Comparison of ENCODE assay signal across 1 cellular context in genomic region chr17:45277216-45277849, GRCh38.
TF ChIP-seq lines count a peak whose summit lies in the region.

No MANE protein-coding gene starts in this region.

TF ChIP-seq in HepG2, 621 proteins besides CTCF, POLR2A, EP300 and RAD21 (continued from another document and continues in another):
- TF ChIP-seq, protein P1, sequence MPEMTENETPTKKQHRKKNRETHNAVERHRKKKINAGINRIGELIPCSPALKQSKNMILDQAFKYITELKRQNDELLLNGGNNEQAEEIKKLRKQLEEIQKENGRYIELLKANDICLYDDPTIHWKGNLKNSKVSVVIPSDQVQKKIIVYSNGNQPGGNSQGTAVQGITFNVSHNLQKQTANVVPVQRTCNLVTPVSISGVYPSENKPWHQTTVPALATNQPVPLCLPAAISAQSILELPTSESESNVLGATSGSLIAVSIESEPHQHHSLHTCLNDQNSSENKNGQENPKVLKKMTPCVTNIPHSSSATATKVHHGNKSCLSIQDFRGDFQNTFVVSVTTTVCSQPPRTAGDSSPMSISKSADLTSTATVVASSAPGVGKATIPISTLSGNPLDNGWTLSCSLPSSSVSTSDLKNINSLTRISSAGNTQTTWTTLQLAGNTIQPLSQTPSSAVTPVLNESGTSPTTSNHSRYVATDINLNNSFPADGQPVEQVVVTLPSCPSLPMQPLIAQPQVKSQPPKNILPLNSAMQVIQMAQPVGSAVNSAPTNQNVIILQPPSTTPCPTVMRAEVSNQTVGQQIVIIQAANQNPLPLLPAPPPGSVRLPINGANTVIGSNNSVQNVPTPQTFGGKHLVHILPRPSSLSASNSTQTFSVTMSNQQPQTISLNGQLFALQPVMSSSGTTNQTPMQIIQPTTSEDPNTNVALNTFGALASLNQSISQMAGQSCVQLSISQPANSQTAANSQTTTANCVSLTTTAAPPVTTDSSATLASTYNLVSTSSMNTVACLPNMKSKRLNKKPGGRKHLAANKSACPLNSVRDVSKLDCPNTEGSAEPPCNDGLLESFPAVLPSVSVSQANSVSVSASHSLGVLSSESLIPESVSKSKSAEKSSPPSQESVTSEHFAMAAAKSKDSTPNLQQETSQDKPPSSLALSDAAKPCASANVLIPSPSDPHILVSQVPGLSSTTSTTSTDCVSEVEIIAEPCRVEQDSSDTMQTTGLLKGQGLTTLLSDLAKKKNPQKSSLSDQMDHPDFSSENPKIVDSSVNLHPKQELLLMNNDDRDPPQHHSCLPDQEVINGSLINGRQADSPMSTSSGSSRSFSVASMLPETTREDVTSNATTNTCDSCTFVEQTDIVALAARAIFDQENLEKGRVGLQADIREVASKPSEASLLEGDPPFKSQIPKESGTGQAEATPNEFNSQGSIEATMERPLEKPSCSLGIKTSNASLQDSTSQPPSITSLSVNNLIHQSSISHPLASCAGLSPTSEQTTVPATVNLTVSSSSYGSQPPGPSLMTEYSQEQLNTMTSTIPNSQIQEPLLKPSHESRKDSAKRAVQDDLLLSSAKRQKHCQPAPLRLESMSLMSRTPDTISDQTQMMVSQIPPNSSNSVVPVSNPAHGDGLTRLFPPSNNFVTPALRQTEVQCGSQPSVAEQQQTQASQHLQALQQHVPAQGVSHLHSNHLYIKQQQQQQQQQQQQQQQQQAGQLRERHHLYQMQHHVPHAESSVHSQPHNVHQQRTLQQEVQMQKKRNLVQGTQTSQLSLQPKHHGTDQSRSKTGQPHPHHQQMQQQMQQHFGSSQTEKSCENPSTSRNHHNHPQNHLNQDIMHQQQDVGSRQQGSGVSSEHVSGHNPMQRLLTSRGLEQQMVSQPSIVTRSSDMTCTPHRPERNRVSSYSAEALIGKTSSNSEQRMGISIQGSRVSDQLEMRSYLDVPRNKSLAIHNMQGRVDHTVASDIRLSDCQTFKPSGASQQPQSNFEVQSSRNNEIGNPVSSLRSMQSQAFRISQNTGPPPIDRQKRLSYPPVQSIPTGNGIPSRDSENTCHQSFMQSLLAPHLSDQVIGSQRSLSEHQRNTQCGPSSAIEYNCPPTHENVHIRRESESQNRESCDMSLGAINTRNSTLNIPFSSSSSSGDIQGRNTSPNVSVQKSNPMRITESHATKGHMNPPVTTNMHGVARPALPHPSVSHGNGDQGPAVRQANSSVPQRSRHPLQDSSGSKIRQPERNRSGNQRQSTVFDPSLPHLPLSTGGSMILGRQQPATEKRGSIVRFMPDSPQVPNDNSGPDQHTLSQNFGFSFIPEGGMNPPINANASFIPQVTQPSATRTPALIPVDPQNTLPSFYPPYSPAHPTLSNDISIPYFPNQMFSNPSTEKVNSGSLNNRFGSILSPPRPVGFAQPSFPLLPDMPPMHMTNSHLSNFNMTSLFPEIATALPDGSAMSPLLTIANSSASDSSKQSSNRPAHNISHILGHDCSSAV (CRISPR knock-in tag; IDR thresholded peaks at IDR 0.05; ENCODE audit: borderline replicate concordance), result no peak
- TF ChIP-seq, protein P2, sequence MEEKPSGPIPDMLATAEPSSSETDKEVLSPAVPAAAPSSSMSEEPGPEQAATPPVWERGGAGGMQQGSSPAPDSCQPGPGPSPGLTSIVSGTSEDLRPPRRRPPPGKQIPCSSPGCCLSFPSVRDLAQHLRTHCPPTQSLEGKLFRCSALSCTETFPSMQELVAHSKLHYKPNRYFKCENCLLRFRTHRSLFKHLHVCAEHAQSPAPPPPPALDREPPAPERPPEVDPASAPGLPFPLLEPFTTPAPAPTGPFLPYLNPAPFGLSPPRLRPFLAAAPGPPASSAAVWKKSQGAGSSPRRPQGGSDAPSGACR (CRISPR knock-in tag; IDR thresholded peaks at IDR 0.05), result no peak
- TF ChIP-seq, protein P3, sequence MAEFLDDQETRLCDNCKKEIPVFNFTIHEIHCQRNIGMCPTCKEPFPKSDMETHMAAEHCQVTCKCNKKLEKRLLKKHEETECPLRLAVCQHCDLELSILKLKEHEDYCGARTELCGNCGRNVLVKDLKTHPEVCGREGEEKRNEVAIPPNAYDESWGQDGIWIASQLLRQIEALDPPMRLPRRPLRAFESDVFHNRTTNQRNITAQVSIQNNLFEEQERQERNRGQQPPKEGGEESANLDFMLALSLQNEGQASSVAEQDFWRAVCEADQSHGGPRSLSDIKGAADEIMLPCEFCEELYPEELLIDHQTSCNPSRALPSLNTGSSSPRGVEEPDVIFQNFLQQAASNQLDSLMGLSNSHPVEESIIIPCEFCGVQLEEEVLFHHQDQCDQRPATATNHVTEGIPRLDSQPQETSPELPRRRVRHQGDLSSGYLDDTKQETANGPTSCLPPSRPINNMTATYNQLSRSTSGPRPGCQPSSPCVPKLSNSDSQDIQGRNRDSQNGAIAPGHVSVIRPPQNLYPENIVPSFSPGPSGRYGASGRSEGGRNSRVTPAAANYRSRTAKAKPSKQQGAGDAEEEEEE (CRISPR knock-in tag; IDR thresholded peaks at IDR 0.05; ENCODE audit: borderline replicate concordance), result no peak
- TF ChIP-seq SRSF1 (optimal IDR thresholded peaks at IDR 0.05; ENCODE audit: low read depth, low read length), result no peak
- TF ChIP-seq CSRNP2 (CRISPR knock-in tag; conservative IDR thresholded peaks at IDR 0.05; ENCODE audit: low read depth), result no peak
- no peak for TF ChIP-seq ZNF44 (CRISPR knock-in tag; IDR thresholded peaks at IDR 0.05)
- no peak for TF ChIP-seq TOE1 (CRISPR knock-in tag; IDR thresholded peaks at IDR 0.05)
- no peak for TF ChIP-seq CENPX (CRISPR knock-in tag; IDR thresholded peaks at IDR 0.05)
- TF ChIP-seq DNMT3B (CRISPR knock-in tag; conservative IDR thresholded peaks at IDR 0.05), result no peak
- TF ChIP-seq, protein P4, sequence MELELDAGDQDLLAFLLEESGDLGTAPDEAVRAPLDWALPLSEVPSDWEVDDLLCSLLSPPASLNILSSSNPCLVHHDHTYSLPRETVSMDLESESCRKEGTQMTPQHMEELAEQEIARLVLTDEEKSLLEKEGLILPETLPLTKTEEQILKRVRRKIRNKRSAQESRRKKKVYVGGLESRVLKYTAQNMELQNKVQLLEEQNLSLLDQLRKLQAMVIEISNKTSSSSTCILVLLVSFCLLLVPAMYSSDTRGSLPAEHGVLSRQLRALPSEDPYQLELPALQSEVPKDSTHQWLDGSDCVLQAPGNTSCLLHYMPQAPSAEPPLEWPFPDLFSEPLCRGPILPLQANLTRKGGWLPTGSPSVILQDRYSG (CRISPR knock-in tag; IDR thresholded peaks at IDR 0.05), result no peak
- peak; percentile 67 to 72; a peak in 3 of 4 replicates for TF ChIP-seq HMGXB4 (CRISPR knock-in tag; IDR thresholded peaks at IDR 0.05; ENCODE audit: borderline replicate concordance in 1 of 2, low read depth in 1 of 2)
- TF ChIP-seq ZNF749 (CRISPR knock-in tag; IDR thresholded peaks at IDR 0.05; ENCODE audit: borderline replicate concordance), result no peak
- TF ChIP-seq ZNF274 (CRISPR knock-in tag; IDR thresholded peaks at IDR 0.05), result no peak
- TF ChIP-seq, protein P5, sequence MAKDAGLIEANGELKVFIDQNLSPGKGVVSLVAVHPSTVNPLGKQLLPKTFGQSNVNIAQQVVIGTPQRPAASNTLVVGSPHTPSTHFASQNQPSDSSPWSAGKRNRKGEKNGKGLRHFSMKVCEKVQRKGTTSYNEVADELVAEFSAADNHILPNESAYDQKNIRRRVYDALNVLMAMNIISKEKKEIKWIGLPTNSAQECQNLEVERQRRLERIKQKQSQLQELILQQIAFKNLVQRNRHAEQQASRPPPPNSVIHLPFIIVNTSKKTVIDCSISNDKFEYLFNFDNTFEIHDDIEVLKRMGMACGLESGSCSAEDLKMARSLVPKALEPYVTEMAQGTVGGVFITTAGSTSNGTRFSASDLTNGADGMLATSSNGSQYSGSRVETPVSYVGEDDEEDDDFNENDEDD (CRISPR knock-in tag; IDR thresholded peaks at IDR 0.05; ENCODE audit: borderline replicate concordance), result no peak
- TF ChIP-seq ZNF629 (CRISPR knock-in tag; conservative IDR thresholded peaks at IDR 0.05), result no peak
- TF ChIP-seq ZNF816 (CRISPR knock-in tag; IDR thresholded peaks at IDR 0.05; ENCODE audit: borderline replicate concordance), result no peak
- no peak for TF ChIP-seq ZNF343 (CRISPR knock-in tag; IDR thresholded peaks at IDR 0.05)
- TF ChIP-seq HCFC1 (IDR thresholded peaks at IDR 0.05; ENCODE audit: low read depth, low read length), result no peak
- no peak for TF ChIP-seq ZNF850 (CRISPR knock-in tag; conservative IDR thresholded peaks at IDR 0.05)
- TF ChIP-seq TOPORS (CRISPR knock-in tag; IDR thresholded peaks at IDR 0.05), result no peak
- TF ChIP-seq, protein P6, sequence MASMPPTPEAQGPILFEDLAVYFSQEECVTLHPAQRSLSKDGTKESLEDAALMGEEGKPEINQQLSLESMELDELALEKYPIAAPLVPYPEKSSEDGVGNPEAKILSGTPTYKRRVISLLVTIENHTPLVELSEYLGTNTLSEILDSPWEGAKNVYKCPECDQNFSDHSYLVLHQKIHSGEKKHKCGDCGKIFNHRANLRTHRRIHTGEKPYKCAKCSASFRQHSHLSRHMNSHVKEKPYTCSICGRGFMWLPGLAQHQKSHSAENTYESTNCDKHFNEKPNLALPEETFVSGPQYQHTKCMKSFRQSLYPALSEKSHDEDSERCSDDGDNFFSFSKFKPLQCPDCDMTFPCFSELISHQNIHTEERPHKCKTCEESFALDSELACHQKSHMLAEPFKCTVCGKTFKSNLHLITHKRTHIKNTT (CRISPR knock-in tag; IDR thresholded peaks at IDR 0.05), result no peak
- TF ChIP-seq TBX2 (CRISPR knock-in tag; IDR thresholded peaks at IDR 0.05; ENCODE audit: borderline replicate concordance), result 0 out of 2 replicates have a peak, but pooled peaks have one; percentile 42
- TF ChIP-seq HOXA9 (CRISPR knock-in tag; IDR thresholded peaks at IDR 0.05; ENCODE audit: borderline replicate concordance), result no peak
- TF ChIP-seq, protein P7, sequence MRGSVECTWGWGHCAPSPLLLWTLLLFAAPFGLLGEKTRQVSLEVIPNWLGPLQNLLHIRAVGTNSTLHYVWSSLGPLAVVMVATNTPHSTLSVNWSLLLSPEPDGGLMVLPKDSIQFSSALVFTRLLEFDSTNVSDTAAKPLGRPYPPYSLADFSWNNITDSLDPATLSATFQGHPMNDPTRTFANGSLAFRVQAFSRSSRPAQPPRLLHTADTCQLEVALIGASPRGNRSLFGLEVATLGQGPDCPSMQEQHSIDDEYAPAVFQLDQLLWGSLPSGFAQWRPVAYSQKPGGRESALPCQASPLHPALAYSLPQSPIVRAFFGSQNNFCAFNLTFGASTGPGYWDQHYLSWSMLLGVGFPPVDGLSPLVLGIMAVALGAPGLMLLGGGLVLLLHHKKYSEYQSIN (CRISPR knock-in tag; IDR thresholded peaks at IDR 0.05; ENCODE audit: borderline replicate concordance), result no peak
- TF ChIP-seq PCBP2 (optimal IDR thresholded peaks at IDR 0.05; ENCODE audit: low read depth, low read length, poor library complexity, severe bottlenecking), result no peak
- TF ChIP-seq, protein P8, sequence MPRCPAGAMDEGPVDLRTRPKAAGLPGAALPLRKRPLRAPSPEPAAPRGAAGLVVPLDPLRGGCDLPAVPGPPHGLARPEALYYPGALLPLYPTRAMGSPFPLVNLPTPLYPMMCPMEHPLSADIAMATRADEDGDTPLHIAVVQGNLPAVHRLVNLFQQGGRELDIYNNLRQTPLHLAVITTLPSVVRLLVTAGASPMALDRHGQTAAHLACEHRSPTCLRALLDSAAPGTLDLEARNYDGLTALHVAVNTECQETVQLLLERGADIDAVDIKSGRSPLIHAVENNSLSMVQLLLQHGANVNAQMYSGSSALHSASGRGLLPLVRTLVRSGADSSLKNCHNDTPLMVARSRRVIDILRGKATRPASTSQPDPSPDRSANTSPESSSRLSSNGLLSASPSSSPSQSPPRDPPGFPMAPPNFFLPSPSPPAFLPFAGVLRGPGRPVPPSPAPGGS (CRISPR knock-in tag; IDR thresholded peaks at IDR 0.05), result no peak
- no peak for TF ChIP-seq ZFP36L1 (CRISPR knock-in tag; IDR thresholded peaks at IDR 0.05)
- TF ChIP-seq ZNF232 (CRISPR knock-in tag; IDR thresholded peaks at IDR 0.05; ENCODE audit: borderline replicate concordance), result no peak
- TF ChIP-seq KDM2A (CRISPR knock-in tag; IDR thresholded peaks at IDR 0.05; ENCODE audit: borderline replicate concordance, low read depth), result peak; percentile 74; the same call in 1 of the 2 replicates
- TF ChIP-seq ZNF567 (CRISPR knock-in tag; IDR thresholded peaks at IDR 0.05; ENCODE audit: borderline replicate concordance), result no peak
- no peak for TF ChIP-seq LCORL (IDR thresholded peaks at IDR 0.05)
- peak; percentile 78; the same call in 1 of the 2 replicates for TF ChIP-seq LCORL (CRISPR knock-in tag; IDR thresholded peaks at IDR 0.05)
- TF ChIP-seq, protein P9, sequence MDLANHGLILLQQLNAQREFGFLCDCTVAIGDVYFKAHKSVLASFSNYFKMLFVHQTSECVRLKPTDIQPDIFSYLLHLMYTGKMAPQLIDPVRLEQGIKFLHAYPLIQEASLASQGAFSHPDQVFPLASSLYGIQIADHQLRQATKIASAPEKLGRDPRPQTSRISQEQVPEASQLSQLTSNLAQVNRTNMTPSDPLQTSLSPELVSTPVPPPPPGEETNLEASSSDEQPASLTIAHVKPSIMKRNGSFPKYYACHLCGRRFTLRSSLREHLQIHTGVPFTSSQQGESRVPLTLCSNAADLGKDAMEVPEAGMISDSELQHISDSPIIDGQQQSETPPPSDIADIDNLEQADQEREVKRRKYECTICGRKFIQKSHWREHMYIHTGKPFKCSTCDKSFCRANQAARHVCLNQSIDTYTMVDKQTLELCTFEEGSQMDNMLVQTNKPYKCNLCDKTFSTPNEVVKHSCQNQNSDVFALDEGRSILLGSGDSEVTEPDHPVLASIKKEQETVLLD (CRISPR knock-in tag; IDR thresholded peaks at IDR 0.05; ENCODE audit: low read depth), result no peak
- no peak for TF ChIP-seq SCMH1 (CRISPR knock-in tag; IDR thresholded peaks at IDR 0.05; ENCODE audit: borderline replicate concordance)
- no peak for TF ChIP-seq ZNF83 (CRISPR knock-in tag; IDR thresholded peaks at IDR 0.05; ENCODE audit: borderline replicate concordance)
- TF ChIP-seq ZFP36 (IDR thresholded peaks at IDR 0.05; ENCODE audit: borderline replicate concordance, low read depth, low read length, partially characterized antibody), result peak; percentile 45
- TF ChIP-seq RELA (CRISPR knock-in tag; IDR thresholded peaks at IDR 0.05), result no peak
- TF ChIP-seq, protein P10, sequence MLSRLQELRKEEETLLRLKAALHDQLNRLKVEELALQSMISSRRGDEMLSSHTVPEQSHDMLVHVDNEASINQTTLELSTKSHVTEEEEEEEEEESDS (CRISPR knock-in tag; IDR thresholded peaks at IDR 0.05; ENCODE audit: borderline replicate concordance), result no peak
- TF ChIP-seq ZNF234 (CRISPR knock-in tag; conservative IDR thresholded peaks at IDR 0.05), result no peak
